ENCODE assay signal across 35 cellular contexts in genomic region chr1:157985473-157985872, GRCh38. TPM values are rescaled to one million over a fixed set of nuclear protein-coding genes. Genes with fewer than 3 reads are reported as not detected.
"Had no signal": no experiment of that assay in that cellular context is flagged by ENCODE, and none has a peak within 500 bp of the region (broad histone marks: within the 10 kb centered on the region; RNA-seq: fewer than 3 reads in every experiment).

No MANE protein-coding gene starts in this region.

- H3K27ac ChIP-seq: ascending aorta, cardiac muscle cell, VCaP had no signal

- DNase-seq: activated CD4-positive, alpha-beta memory T cell treated with anti-CD3 and anti-CD28 coated beads, Interleukin-2, amount 10 ng/mL, durations not matched to agents 7 days and 5 days; activated CD4-positive, alpha-beta T cell treated with anti-CD3 and anti-CD28 coated beads for 1 hour; activated CD4-positive, alpha-beta T cell treated with anti-CD3 and anti-CD28 coated beads for 36 hours; activated CD4-positive, alpha-beta T cell treated with anti-CD3 and anti-CD28 coated beads for 48 hours; activated CD4-positive, alpha-beta T cell treated with anti-CD3 and anti-CD28 coated beads, Interleukin-2, amount 10 ng/mL, durations not matched to agents 7 days and 5 days; activated CD4-positive, alpha-beta T cell treated with anti-CD3 and anti-CD28 coated beads, Interleukin-2, amount 50 U/mL, for 48 hours; activated CD4-positive, CD25-positive, alpha-beta regulatory T cell; activated CD8-positive, alpha-beta memory T cell treated with anti-CD3 and anti-CD28 coated beads for 24 hours; activated CD8-positive, alpha-beta memory T cell treated with anti-CD3 and anti-CD28 coated beads, Interleukin-2, amount 10 ng/mL, durations not matched to agents 7 days and 5 days; activated CD8-positive, alpha-beta memory T cell treated with anti-CD3 and anti-CD28 coated beads, Interleukin-2, amount 50 U/mL, for 48 hours; activated CD8-positive, alpha-beta T cell treated with anti-CD3 and anti-CD28 coated beads, Interleukin-2, amount 10 ng/mL, durations not matched to agents 7 days and 5 days; activated effector memory CD4-positive, alpha-beta T cell treated with Interleukin-2 at 50 U/mL for 16 hours; activated gamma-delta T cell; activated naive CD4-positive, alpha-beta T cell treated with anti-CD3 and anti-CD28 coated beads, Interleukin-2, amount 10 ng/mL, durations not matched to agents 7 days and 5 days; activated naive CD4-positive, alpha-beta T cell treated with Interleukin-2 at 50 U/mL for 16 hours; activated naive CD8-positive, alpha-beta T cell treated with anti-CD3 and anti-CD28 coated beads, Interleukin-2, amount 10 ng/mL, durations not matched to agents 7 days and 5 days; activated naive CD8-positive, alpha-beta T cell treated with anti-CD3 and anti-CD28 coated beads, Interleukin-2, amount 50 U/mL, for 24 hours; activated T-cell treated with anti-CD3 and anti-CD28 coated beads, Interleukin-2, amount 50 U/mL, for 24 hours; activated T-cell treated with anti-CD3 and anti-CD28 coated beads, Interleukin-2, amount 50 U/mL, for 48 hours; amygdala; anterior cingulate cortex; T-helper 1 cell; T-helper 2 cell; T-helper 9 cell had no signal

- H3K36me3 ChIP-seq: ascending aorta, cardiac muscle cell had no signal

- H3K9me3 ChIP-seq: ascending aorta had no signal

- ATAC-seq: activated CD4-positive, alpha-beta T cell treated with anti-CD3 and anti-CD28 coated beads for 36 hours; activated CD4-positive, CD25-positive, alpha-beta regulatory T cell treated with anti-CD3 and anti-CD28 coated beads, Interleukin-2, amount 50 U/mL, for 24 hours; activated CD8-positive, alpha-beta memory T cell treated with anti-CD3 and anti-CD28 coated beads, Interleukin-2, amount 10 ng/mL, durations not matched to agents 7 days and 5 days; activated CD8-positive, alpha-beta T cell treated with anti-CD3 and anti-CD28 coated beads, Interleukin-2, amount 10 ng/mL, durations not matched to agents 7 days and 5 days; activated naive CD8-positive, alpha-beta T cell treated with anti-CD3 and anti-CD28 coated beads, Interleukin-2, amount 50 U/mL, for 24 hours had no signal

- H3K4me3 ChIP-seq: ascending aorta, cardiac muscle cell had no signal

- H3K9me3 Mint-ChIP-seq: activated CD4-positive, alpha-beta memory T cell treated with anti-CD3 and anti-CD28 coated beads, Interleukin-2, amount 10 ng/mL, durations not matched to agents 7 days and 5 days; activated CD4-positive, alpha-beta T cell treated with anti-CD3 and anti-CD28 coated beads, Interleukin-2, amount 10 ng/mL, durations not matched to agents 7 days and 5 days; activated naive CD4-positive, alpha-beta T cell treated with anti-CD3 and anti-CD28 coated beads, Interleukin-2, amount 10 ng/mL, durations not matched to agents 7 days and 5 days; activated naive CD4-positive, alpha-beta T cell treated with anti-CD3 and anti-CD28 coated beads, Interleukin-2, amount 50 U/mL, for 24 hours; activated naive CD8-positive, alpha-beta T cell treated with anti-CD3 and anti-CD28 coated beads, Interleukin-2, amount 10 ng/mL, durations not matched to agents 7 days and 5 days; activated naive CD8-positive, alpha-beta T cell treated with anti-CD3 and anti-CD28 coated beads, Interleukin-2, amount 50 U/mL, for 24 hours; activated T-cell treated with anti-CD3 and anti-CD28 coated beads, Interleukin-2, amount 50 U/mL, for 24 hours; activated T-helper 2 cell treated with anti-CD3 and anti-CD28 coated beads, Interferon-gamma antibody, Interleukin-2, Interleukin-4, amounts not matched to agents 10 μg/mL and 5 μg/mL and 100 μg/mL, durations not matched to agents 14 hours and 24 hours and 36 hours; brain; central memory CD8-positive, alpha-beta T cell; T-helper 1 cell treated with Interleukin-12 subunit alpha and Interleukin-12 subunit beta and Interleukin-4 antibody, amounts not matched to agents 30 μg/mL and 1 μg/mL, for 36 hours; T-helper 2 cell treated with Interferon-gamma antibody and Interleukin-4, amounts not matched to agents 5 μg/mL and 100 μg/mL, for 36 hours had no signal

- H3K4me1 Mint-ChIP-seq: activated CD4-positive, alpha-beta memory T cell treated with anti-CD3 and anti-CD28 coated beads, Interleukin-2, amount 10 ng/mL, durations not matched to agents 7 days and 5 days; activated CD4-positive, alpha-beta T cell treated with anti-CD3 and anti-CD28 coated beads for 36 hours; activated CD4-positive, alpha-beta T cell treated with anti-CD3 and anti-CD28 coated beads, Interleukin-2, amount 10 ng/mL, durations not matched to agents 7 days and 5 days; activated CD8-positive, alpha-beta memory T cell treated with anti-CD3 and anti-CD28 coated beads, Interleukin-2, amount 10 ng/mL, durations not matched to agents 7 days and 5 days; activated naive CD4-positive, alpha-beta T cell treated with anti-CD3 and anti-CD28 coated beads, Interleukin-2, amount 10 ng/mL, durations not matched to agents 7 days and 5 days; activated naive CD4-positive, alpha-beta T cell treated with anti-CD3 and anti-CD28 coated beads, Interleukin-2, amount 50 U/mL, for 24 hours; activated naive CD8-positive, alpha-beta T cell treated with anti-CD3 and anti-CD28 coated beads, Interleukin-2, amount 10 ng/mL, durations not matched to agents 7 days and 5 days; activated naive CD8-positive, alpha-beta T cell treated with anti-CD3 and anti-CD28 coated beads, Interleukin-2, amount 50 U/mL, for 24 hours; central memory CD8-positive, alpha-beta T cell had no signal

- H3K27me3 ChIP-seq: ascending aorta, cardiac muscle cell had no signal

- H3K4me3 Mint-ChIP-seq: activated CD4-positive, alpha-beta memory T cell treated with anti-CD3 and anti-CD28 coated beads, Interleukin-2, amount 10 ng/mL, durations not matched to agents 7 days and 5 days; activated CD4-positive, alpha-beta T cell treated with anti-CD3 and anti-CD28 coated beads for 36 hours; activated CD4-positive, alpha-beta T cell treated with anti-CD3 and anti-CD28 coated beads, Interleukin-2, amount 10 ng/mL, durations not matched to agents 7 days and 5 days; activated CD8-positive, alpha-beta memory T cell treated with anti-CD3 and anti-CD28 coated beads, Interleukin-2, amount 10 ng/mL, durations not matched to agents 7 days and 5 days; activated CD8-positive, alpha-beta T cell treated with anti-CD3 and anti-CD28 coated beads, Interleukin-2, amount 10 ng/mL, durations not matched to agents 7 days and 5 days; activated naive CD4-positive, alpha-beta T cell treated with anti-CD3 and anti-CD28 coated beads, Interleukin-2, amount 10 ng/mL, durations not matched to agents 7 days and 5 days; activated naive CD4-positive, alpha-beta T cell treated with anti-CD3 and anti-CD28 coated beads, Interleukin-2, amount 50 U/mL, for 24 hours; activated naive CD8-positive, alpha-beta T cell; activated naive CD8-positive, alpha-beta T cell treated with anti-CD3 and anti-CD28 coated beads, Interleukin-2, amount 10 ng/mL, durations not matched to agents 7 days and 5 days; activated naive CD8-positive, alpha-beta T cell treated with anti-CD3 and anti-CD28 coated beads, Interleukin-2, amount 50 U/mL, for 24 hours; activated T-cell treated with anti-CD3 and anti-CD28 coated beads, Interleukin-2, amount 50 U/mL, for 24 hours; brain; central memory CD8-positive, alpha-beta T cell; T-helper 1 cell treated with Interleukin-12 subunit alpha and Interleukin-12 subunit beta and Interleukin-4 antibody, amounts not matched to agents 30 μg/mL and 1 μg/mL, for 36 hours; T-helper 2 cell treated with Interferon-gamma antibody and Interleukin-4, amounts not matched to agents 5 μg/mL and 100 μg/mL, for 36 hours had no signal

- H3K36me3 Mint-ChIP-seq: activated CD8-positive, alpha-beta memory T cell treated with anti-CD3 and anti-CD28 coated beads, Interleukin-2, amount 10 ng/mL, durations not matched to agents 7 days and 5 days; activated naive CD4-positive, alpha-beta T cell treated with anti-CD3 and anti-CD28 coated beads, Interleukin-2, amount 10 ng/mL, durations not matched to agents 7 days and 5 days; activated naive CD4-positive, alpha-beta T cell treated with anti-CD3 and anti-CD28 coated beads, Interleukin-2, amount 50 U/mL, for 24 hours; activated naive CD8-positive, alpha-beta T cell; activated naive CD8-positive, alpha-beta T cell treated with anti-CD3 and anti-CD28 coated beads, Interleukin-2, amount 10 ng/mL, durations not matched to agents 7 days and 5 days; brain had no signal

- H3K4me1 ChIP-seq: ascending aorta had no signal

- H3K27ac Mint-ChIP-seq: activated CD4-positive, alpha-beta memory T cell treated with anti-CD3 and anti-CD28 coated beads, Interleukin-2, amount 10 ng/mL, durations not matched to agents 7 days and 5 days; activated CD4-positive, alpha-beta T cell treated with anti-CD3 and anti-CD28 coated beads for 36 hours; activated CD4-positive, alpha-beta T cell treated with anti-CD3 and anti-CD28 coated beads, Interleukin-2, amount 10 ng/mL, durations not matched to agents 7 days and 5 days; activated CD8-positive, alpha-beta memory T cell treated with anti-CD3 and anti-CD28 coated beads, Interleukin-2, amount 10 ng/mL, durations not matched to agents 7 days and 5 days; activated CD8-positive, alpha-beta T cell treated with anti-CD3 and anti-CD28 coated beads, Interleukin-2, amount 10 ng/mL, durations not matched to agents 7 days and 5 days; activated naive CD4-positive, alpha-beta T cell treated with anti-CD3 and anti-CD28 coated beads, Interleukin-2, amount 10 ng/mL, durations not matched to agents 7 days and 5 days; activated naive CD4-positive, alpha-beta T cell treated with anti-CD3 and anti-CD28 coated beads, Interleukin-2, amount 50 U/mL, for 24 hours; activated naive CD8-positive, alpha-beta T cell; activated naive CD8-positive, alpha-beta T cell treated with anti-CD3 and anti-CD28 coated beads, Interleukin-2, amount 10 ng/mL, durations not matched to agents 7 days and 5 days; activated naive CD8-positive, alpha-beta T cell treated with anti-CD3 and anti-CD28 coated beads, Interleukin-2, amount 50 U/mL, for 24 hours; activated T-cell treated with anti-CD3 and anti-CD28 coated beads, Interleukin-2, amount 50 U/mL, for 24 hours; activated T-helper 2 cell treated with anti-CD3 and anti-CD28 coated beads, Interferon-gamma antibody, Interleukin-2, Interleukin-4, amounts not matched to agents 10 μg/mL and 5 μg/mL and 100 μg/mL, durations not matched to agents 14 hours and 24 hours and 36 hours; brain; T-helper 1 cell treated with Interleukin-12 subunit alpha and Interleukin-12 subunit beta and Interleukin-4 antibody, amounts not matched to agents 30 μg/mL and 1 μg/mL, for 36 hours; T-helper 2 cell treated with Interferon-gamma antibody and Interleukin-4, amounts not matched to agents 5 μg/mL and 100 μg/mL, for 36 hours had no signal

RNA-seq across cellular contexts. Expression of gene KIRREL1, which starts 8.0 kb away (rescaled TPM):
- total RNA-seq: activated CD4-positive, alpha-beta memory T cell treated with anti-CD3 and anti-CD28 coated beads, Interleukin-2, amount 10 ng/mL, durations not matched to agents 7 days and 5 days; activated CD4-positive, alpha-beta T cell treated with anti-CD3 and anti-CD28 coated beads, Interleukin-2, amount 10 ng/mL, durations not matched to agents 7 days and 5 days; activated CD8-positive, alpha-beta memory T cell treated with anti-CD3 and anti-CD28 coated beads, Interleukin-2, amount 10 ng/mL, durations not matched to agents 7 days and 5 days; activated CD8-positive, alpha-beta T cell treated with anti-CD3 and anti-CD28 coated beads, Interleukin-2, amount 10 ng/mL, durations not matched to agents 7 days and 5 days; activated naive CD8-positive, alpha-beta T cell treated with anti-CD3 and anti-CD28 coated beads, Interleukin-2, amount 10 ng/mL, durations not matched to agents 7 days and 5 days; activated T-helper 2 cell treated with anti-CD3 and anti-CD28 coated beads, Interferon-gamma antibody, Interleukin-2, Interleukin-4, amounts not matched to agents 10 μg/mL and 5 μg/mL and 100 μg/mL, durations not matched to agents 14 hours and 24 hours and 36 hours had no signal
